In the genomic region with DNA sequence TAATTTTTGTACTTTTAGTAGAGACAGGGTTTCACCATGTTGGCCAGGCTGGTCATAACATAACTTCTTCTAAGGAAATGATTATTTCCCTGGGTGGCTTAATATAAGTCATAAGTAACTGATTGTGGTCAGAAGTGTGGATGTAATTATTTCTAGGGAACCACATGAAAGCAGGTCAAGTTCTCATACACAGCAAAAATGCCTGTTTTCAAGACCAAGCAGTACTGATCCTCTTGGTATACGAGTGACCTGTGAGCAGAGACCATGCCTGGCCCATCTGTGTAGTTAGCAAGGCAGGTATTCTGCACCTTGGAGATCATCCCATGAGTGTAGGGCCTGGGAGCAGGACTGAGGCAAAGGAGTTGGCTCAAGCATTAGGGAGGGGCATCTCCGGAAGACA, we compare ENCODE assay signal across 14 cellular contexts. TPM values are rescaled to one million over a fixed set of nuclear protein-coding genes. Genes with fewer than 3 reads are reported as not detected.
DNase-seq lines count a peak whose midpoint lies in the region; ATAC-seq and TF ChIP-seq lines count a peak whose summit lies in the region.
"Had no signal": no experiment of that assay in that cellular context is flagged by ENCODE, and none has a peak within 500 bp of the region (broad histone marks: within the 10 kb centered on the region; RNA-seq: fewer than 3 reads in every experiment).

No MANE protein-coding gene starts in this region.

- CTCF ChIA-PET in CD4-positive, alpha-beta T cell (lab: Charles Lee) = no interaction called here

- POLR2A ChIA-PET in activated naive CD8-positive, alpha-beta T cell treated with anti-CD3 and anti-CD28 coated beads, Interleukin-2, amount 10 ng/mL, durations not matched to agents 7 days and 5 days (lab: Charles Lee) = interaction anchor here (0.6 kb wide), 1 partner anchor 22 kb away, joined by 3 read pairs; no protein-coding TSS in a partner anchor
- POLR2A ChIA-PET in CD4-positive, alpha-beta T cell (lab: Charles Lee) = interaction anchor here (1.3 kb wide), 1 partner anchor 32 kb away, joined by 5 read pairs; a partner anchor contains a TSS

- H3K9me3 Mint-ChIP-seq in activated naive CD8-positive, alpha-beta T cell treated with anti-CD3 and anti-CD28 coated beads, Interleukin-2, amount 10 ng/mL, durations not matched to agents 7 days and 5 days = no peaks in the 10 kb centered on the region
- no peaks in the 10 kb centered on the region for H3K9me3 Mint-ChIP-seq in activated naive CD8-positive, alpha-beta T cell treated with anti-CD3 and anti-CD28 coated beads for 36 hours
- H3K9me3 Mint-ChIP-seq in CD4-positive, alpha-beta T cell = no peaks in the 10 kb centered on the region

- ATAC-seq in activated naive CD8-positive, alpha-beta T cell treated with anti-CD3 and anti-CD28 coated beads, Interleukin-2, amount 10 ng/mL, durations not matched to agents 7 days and 5 days (ENCODE audit: low read depth) = no peak
- ATAC-seq in HG02870 (IDR thresholded peaks at IDR 0.05; ENCODE audit: unreplicated experiment) = peak; percentile 89
- ATAC-seq in CD4-positive, alpha-beta T cell (ENCODE audit: poor library complexity) = no peak
- no peak for ATAC-seq in gastrocnemius medialis

- H3K27me3 ChIP-seq in HL-60 (ENCODE audit: insufficient read depth, poor library complexity, severe bottlenecking) (no peaks in the 10 kb centered on the region), left ventricle myocardium inferior (ENCODE audit: low read depth) (no peaks in the 10 kb centered on the region), gastrocnemius medialis (no peaks in the 10 kb centered on the region)
- H3K27me3 ChIP-seq in CD4-positive, alpha-beta T cell (ENCODE audit: control insufficient read depth, insufficient read depth, low read length) = no peaks in the 10 kb centered on the region
- H3K27me3 ChIP-seq: esophagus muscularis mucosa had no signal

- H3K27ac Mint-ChIP-seq in activated naive CD8-positive, alpha-beta T cell treated with anti-CD3 and anti-CD28 coated beads, Interleukin-2, amount 10 ng/mL, durations not matched to agents 7 days and 5 days = no peak overlapping the region
- no peak overlapping the region for H3K27ac Mint-ChIP-seq in activated naive CD8-positive, alpha-beta T cell treated with anti-CD3 and anti-CD28 coated beads for 36 hours
- no peak overlapping the region for H3K27ac Mint-ChIP-seq in CD4-positive, alpha-beta T cell

- H3K27ac ChIP-seq in HL-60 (replicated peaks) (peak overlapping the region; percentile 1), left ventricle myocardium inferior (replicated peaks) (no peak overlapping the region), gastrocnemius medialis (no peak overlapping the region)
- H3K27ac ChIP-seq in CD4-positive, alpha-beta T cell (ENCODE audit: low read depth, low read length) = no peak overlapping the region
- H3K27ac ChIP-seq: esophagus muscularis mucosa, thoracic aorta had no signal

- no peak for TF ChIP-seq POLR2A in gastrocnemius medialis (IDR thresholded peaks at IDR 0.05)

- H3K4me3 ChIP-seq in HL-60 (replicated peaks; ENCODE audit: insufficient read depth, low read length) (no peak overlapping the region), left ventricle myocardium inferior (no peak overlapping the region), gastrocnemius medialis (no peak overlapping the region)
- H3K4me3 ChIP-seq: esophagus muscularis mucosa, HAP-1, thoracic aorta had no signal

- peak overlapping the region; percentile 30 for H3K4me3 Mint-ChIP-seq in activated naive CD8-positive, alpha-beta T cell treated with anti-CD3 and anti-CD28 coated beads, Interleukin-2, amount 10 ng/mL, durations not matched to agents 7 days and 5 days
- no peak overlapping the region for H3K4me3 Mint-ChIP-seq in activated naive CD8-positive, alpha-beta T cell treated with anti-CD3 and anti-CD28 coated beads for 36 hours
- no peak overlapping the region for H3K4me3 Mint-ChIP-seq in CD4-positive, alpha-beta T cell

- intact Hi-C loops in CD4-positive, alpha-beta T cell (cut with DNase I, micrococcal nuclease) = no loop called here
- intact Hi-C loops in left ventricle myocardium inferior (cut with micrococcal nuclease) = no loop called here
- intact Hi-C loops in gastrocnemius medialis (cut with DNase I; ENCODE audit: low total_unique reads) = no loop called here

- peaks cover 32% of the 10 kb centered on the region for H3K27me3 Mint-ChIP-seq in activated naive CD8-positive, alpha-beta T cell treated with anti-CD3 and anti-CD28 coated beads, Interleukin-2, amount 10 ng/mL, durations not matched to agents 7 days and 5 days
- peaks cover 24% of the 10 kb centered on the region for H3K27me3 Mint-ChIP-seq in activated naive CD8-positive, alpha-beta T cell treated with anti-CD3 and anti-CD28 coated beads for 36 hours
- H3K27me3 Mint-ChIP-seq in CD4-positive, alpha-beta T cell = no peaks in the 10 kb centered on the region

- H3K4me1 Mint-ChIP-seq in activated naive CD8-positive, alpha-beta T cell treated with anti-CD3 and anti-CD28 coated beads, Interleukin-2, amount 10 ng/mL, durations not matched to agents 7 days and 5 days = peaks cover 10% of the 10 kb centered on the region
- peaks cover 4% of the 10 kb centered on the region for H3K4me1 Mint-ChIP-seq in activated naive CD8-positive, alpha-beta T cell treated with anti-CD3 and anti-CD28 coated beads for 36 hours
- peaks cover 4% of the 10 kb centered on the region for H3K4me1 Mint-ChIP-seq in CD4-positive, alpha-beta T cell (ENCODE audit: low read depth)

- in situ Hi-C loops in gastrocnemius medialis (cut with MboI; ENCODE audit: low sequenced_read_pairs in 4 of 4) = loop anchor here in 2 of 4 donors (25.0 kb wide), 1 partner anchor 268 kb away; no protein-coding TSS in a partner anchor

- H3K36me3 ChIP-seq in left ventricle myocardium inferior = no peaks in the 10 kb centered on the region
- no peaks in the 10 kb centered on the region for H3K36me3 ChIP-seq in gastrocnemius medialis
- H3K36me3 ChIP-seq: esophagus muscularis mucosa, HAP-1, thoracic aorta had no signal

- H3K4me1 ChIP-seq in left ventricle myocardium inferior = no peaks in the 10 kb centered on the region
- H3K4me1 ChIP-seq in gastrocnemius medialis = no peaks in the 10 kb centered on the region
- H3K4me1 ChIP-seq: esophagus muscularis mucosa, HAP-1 had no signal

- H3K36me3 Mint-ChIP-seq in activated naive CD8-positive, alpha-beta T cell treated with anti-CD3 and anti-CD28 coated beads, Interleukin-2, amount 10 ng/mL, durations not matched to agents 7 days and 5 days = peaks cover 3% of the 10 kb centered on the region
- H3K36me3 Mint-ChIP-seq in activated naive CD8-positive, alpha-beta T cell treated with anti-CD3 and anti-CD28 coated beads for 36 hours = no peaks in the 10 kb centered on the region
- H3K36me3 Mint-ChIP-seq in CD4-positive, alpha-beta T cell (ENCODE audit: low read depth) = no peaks in the 10 kb centered on the region

- DNase-seq in activated naive CD8-positive, alpha-beta T cell treated with anti-CD3 and anti-CD28 coated beads, Interleukin-2, amount 10 ng/mL, durations not matched to agents 7 days and 5 days = no peak
- no peak for DNase-seq in activated naive CD8-positive, alpha-beta T cell treated with anti-CD3 and anti-CD28 coated beads for 36 hours
- DNase-seq in HL-60 (ENCODE audit: low read depth in 1 of 2, low spot score in 1 of 2) (no peak), SKM-1 (lab: John Stamatoyannopoulos, UW; ENCODE audit: unreplicated experiment) (no peak), left ventricle myocardium inferior (no peak), gastrocnemius medialis (no peak)
- DNase-seq in CD4-positive, alpha-beta T cell = no peak
- DNase-seq: kidney glomerular epithelial cell; NCI-H774; stimulated activated CD4-positive, alpha-beta T cell treated with anti-CD3 and anti-CD28 coated beads, Interleukin-2, amount 100 ng/mL, for 24 hours had no signal

- no peak for TF ChIP-seq CTCF in HL-60 (IDR thresholded peaks at IDR 0.05; ENCODE audit: insufficient read depth, low read length)
- TF ChIP-seq CTCF in CD4-positive, alpha-beta T cell (IDR thresholded peaks at IDR 0.05) = no peak
- no peak for TF ChIP-seq CTCF in left ventricle myocardium inferior (IDR thresholded peaks at IDR 0.05; ENCODE audit: borderline replicate concordance)
- TF ChIP-seq CTCF in gastrocnemius medialis (IDR thresholded peaks at IDR 0.05 in 4 of 5, conservative IDR thresholded peaks at IDR 0.05 in 1 of 5) = no peak

- no peaks in the 10 kb centered on the region for H3K9me3 ChIP-seq in CD4-positive, alpha-beta T cell (ENCODE audit: control insufficient read depth, low read length)
- H3K9me3 ChIP-seq in left ventricle myocardium inferior (replicated peaks) (no peaks in the 10 kb centered on the region), gastrocnemius medialis (no peaks in the 10 kb centered on the region)
- H3K9me3 ChIP-seq: esophagus muscularis mucosa, HAP-1, thoracic aorta had no signal

RNA-seq across cellular contexts. Expression of a gene that starts 32.5 kb away (rescaled TPM):
- 100 to 1,000 TPM; 168 to 170 TPM for total RNA-seq in activated naive CD8-positive, alpha-beta T cell treated with anti-CD3 and anti-CD28 coated beads, Interleukin-2, amount 10 ng/mL, durations not matched to agents 7 days and 5 days
- total RNA-seq in activated naive CD8-positive, alpha-beta T cell treated with anti-CD3 and anti-CD28 coated beads for 36 hours = 10 to 100 TPM; 78.5 to 88.8 TPM
- total RNA-seq in CD4-positive, alpha-beta T cell = 10 to 100 TPM; 65.2 to 73.0 TPM
- 101 TPM for total RNA-seq in left ventricle myocardium inferior
- 10 to 100 TPM; 15.1 to 59.1 (median 39.1) TPM for total RNA-seq in gastrocnemius medialis

RNA-seq across cellular contexts. Expression of a gene that starts 36.3 kb away (rescaled TPM):
- 10 to 100 TPM; 27.6 to 31.4 TPM for total RNA-seq in activated naive CD8-positive, alpha-beta T cell treated with anti-CD3 and anti-CD28 coated beads, Interleukin-2, amount 10 ng/mL, durations not matched to agents 7 days and 5 days
- 10 to 100 TPM; 27.8 to 28.5 TPM for total RNA-seq in activated naive CD8-positive, alpha-beta T cell treated with anti-CD3 and anti-CD28 coated beads for 36 hours
- total RNA-seq in CD4-positive, alpha-beta T cell = 10 to 100 TPM; 39.2 to 43.0 TPM
- total RNA-seq in left ventricle myocardium inferior = 30.6 TPM
- total RNA-seq in gastrocnemius medialis = 10 to 100 TPM in 3 of 4 donors, 1 to 10 TPM in 1; 8.8 to 21.0 (median 14.8) TPM
